ENCODE assay signal across 20 cellular contexts in genomic region chr15:63512148-63512547, GRCh38.
A peak's percentile ranks its signal among the peaks of the same experiment; 100 is the strongest.
DNase-seq lines count a peak whose midpoint lies in the region; ATAC-seq and TF ChIP-seq lines count a peak whose summit lies in the region.
"Had no signal": no experiment of that assay in that cellular context is flagged by ENCODE, and none has a peak within 500 bp of the region (broad histone marks: within the 10 kb centered on the region; RNA-seq: fewer than 3 reads in every experiment).

No MANE protein-coding gene starts in this region.

- peaks cover 4% of the 10 kb centered on the region for H3K36me3 Mint-ChIP-seq in activated naive CD4-positive, alpha-beta T cell treated with anti-CD3 and anti-CD28 coated beads, Interleukin-2, amount 50 U/mL, for 24 hours
- H3K36me3 Mint-ChIP-seq in dendritic cell treated with granulocyte-macrophage colony-stimulating factor and Interleukin-4, amounts not matched to agents 40 ng/mL and 50 ng/mL, for 4 days (ENCODE audit: low read depth) = peaks cover 6% of the 10 kb centered on the region

- H3K79me2 ChIP-seq in Loucy (ENCODE audit: insufficient read depth, low read length) = peaks cover 100% of the 10 kb centered on the region

- intact Hi-C loops in dendritic cell treated with granulocyte-macrophage colony-stimulating factor and Interleukin-4, amounts not matched to agents 40 ng/mL and 50 ng/mL, for 4 days (cut with micrococcal nuclease) = no loop called here

- H3K4me3 Mint-ChIP-seq in activated naive CD4-positive, alpha-beta T cell treated with anti-CD3 and anti-CD28 coated beads, Interleukin-2, amount 50 U/mL, for 24 hours = peak overlapping the region; percentile 73
- no peak overlapping the region for H3K4me3 Mint-ChIP-seq in dendritic cell treated with granulocyte-macrophage colony-stimulating factor and Interleukin-4, amounts not matched to agents 40 ng/mL and 50 ng/mL, for 4 days
- H3K4me3 Mint-ChIP-seq in stimulated activated naive CD8-positive, alpha-beta T cell treated with anti-CD3 and anti-CD28 coated beads, Interleukin-15, amount 100 ng/mL, for 72 hours = peak overlapping the region; percentile 69 to 73

- peaks cover 5% of the 10 kb centered on the region; the same call in 1 of the 2 replicates for H3F3A ChIP-seq in Loucy (ENCODE audit: low read depth)

- DNase-seq in activated naive CD4-positive, alpha-beta T cell treated with Interleukin-2 at 50 U/mL for 16 hours = no peak
- DNase-seq in stimulated activated naive CD8-positive, alpha-beta T cell treated with anti-CD3 and anti-CD28 coated beads, Interleukin-15, amount 100 ng/mL, for 72 hours = no peak
- no peak for DNase-seq in AG08396 (ENCODE audit: low spot score)
- no peak for DNase-seq in NK-92 treated with Interleukin-12 subunit alpha and Interleukin-12 subunit beta, amount 100 ng/mL, for 24 hours (lab: John Stamatoyannopoulos, UW)
- DNase-seq: aorta; central memory CD4-positive, alpha-beta T cell; Karpas-422; NCI-H1048; NCI-H187 treated with DMSO at 0.1 percent for 48 hours; NCI-H2227 treated with DMSO at 0.1 percent for 48 hours; NCI-H82; posterior cingulate gyrus; Right ventricle myocardium superior; upper lobe of left lung had no signal

- H3K9me3 ChIP-seq in Loucy (ENCODE audit: insufficient read depth, low read depth, low read length) = no peaks in the 10 kb centered on the region
- H3K9me3 ChIP-seq: HAP-1, upper lobe of left lung had no signal

- H3K4me1 ChIP-seq in Loucy (ENCODE audit: insufficient read depth, low read length, poor library complexity, severe bottlenecking) = peaks cover 73% of the 10 kb centered on the region

- peak overlapping the region; percentile 28 for H3K4me2 ChIP-seq in Loucy (ENCODE audit: low read depth, low read length, poor library complexity, severe bottlenecking)

- peaks cover 99% of the 10 kb centered on the region for H4K20me1 ChIP-seq in Loucy (ENCODE audit: insufficient read depth, low read length, poor library complexity, severe bottlenecking)

- TF ChIP-seq CTCF in Loucy (conservative IDR thresholded peaks at IDR 0.05; ENCODE audit: low read length) = no peak

- no peaks in the 10 kb centered on the region for H3K36me3 ChIP-seq in Loucy (ENCODE audit: insufficient read depth, low read length)
- H3K36me3 ChIP-seq: HAP-1, upper lobe of left lung had no signal

- H3K27ac Mint-ChIP-seq in activated naive CD4-positive, alpha-beta T cell treated with anti-CD3 and anti-CD28 coated beads, Interleukin-2, amount 50 U/mL, for 24 hours = peak overlapping the region; percentile 96
- peak overlapping the region; percentile 75 for H3K27ac Mint-ChIP-seq in dendritic cell treated with granulocyte-macrophage colony-stimulating factor and Interleukin-4, amounts not matched to agents 40 ng/mL and 50 ng/mL, for 4 days
- H3K27ac Mint-ChIP-seq in stimulated activated naive CD8-positive, alpha-beta T cell treated with anti-CD3 and anti-CD28 coated beads, Interleukin-15, amount 100 ng/mL, for 72 hours = peak overlapping the region in 1 of 2 donors; percentile 84

- no peaks in the 10 kb centered on the region for H3K27me3 ChIP-seq in Loucy (ENCODE audit: insufficient read depth, low read length, poor library complexity, severe bottlenecking)
- H3K27me3 ChIP-seq: upper lobe of left lung had no signal

- peaks cover 98% of the 10 kb centered on the region for H3K4me1 Mint-ChIP-seq in activated naive CD4-positive, alpha-beta T cell treated with anti-CD3 and anti-CD28 coated beads, Interleukin-2, amount 50 U/mL, for 24 hours
- peaks cover 74% of the 10 kb centered on the region for H3K4me1 Mint-ChIP-seq in dendritic cell treated with granulocyte-macrophage colony-stimulating factor and Interleukin-4, amounts not matched to agents 40 ng/mL and 50 ng/mL, for 4 days (ENCODE audit: low read depth)
- peaks cover 96% of the 10 kb centered on the region for H3K4me1 Mint-ChIP-seq in stimulated activated naive CD8-positive, alpha-beta T cell treated with anti-CD3 and anti-CD28 coated beads, Interleukin-15, amount 100 ng/mL, for 72 hours

- H2AFZ ChIP-seq in Loucy (ENCODE audit: low read length) = no peak overlapping the region

- H3K9me3 Mint-ChIP-seq in activated naive CD4-positive, alpha-beta T cell treated with anti-CD3 and anti-CD28 coated beads, Interleukin-2, amount 50 U/mL, for 24 hours = no peaks in the 10 kb centered on the region
- H3K9me3 Mint-ChIP-seq in dendritic cell treated with granulocyte-macrophage colony-stimulating factor and Interleukin-4, amounts not matched to agents 40 ng/mL and 50 ng/mL, for 4 days = no peaks in the 10 kb centered on the region
- no peaks in the 10 kb centered on the region for H3K9me3 Mint-ChIP-seq in stimulated activated naive CD8-positive, alpha-beta T cell treated with anti-CD3 and anti-CD28 coated beads, Interleukin-15, amount 100 ng/mL, for 72 hours

- H3K9me2 ChIP-seq in Loucy (replicated peaks; ENCODE audit: low read depth, low read length) = no peaks in the 10 kb centered on the region

- no peak for ATAC-seq in stimulated activated naive CD8-positive, alpha-beta T cell treated with anti-CD3 and anti-CD28 coated beads, Interleukin-15, amount 100 ng/mL, for 72 hours
- no peak for ATAC-seq in GM18907 (IDR thresholded peaks at IDR 0.05; ENCODE audit: unreplicated experiment)

- H3K27me3 Mint-ChIP-seq in activated naive CD4-positive, alpha-beta T cell treated with anti-CD3 and anti-CD28 coated beads, Interleukin-2, amount 50 U/mL, for 24 hours = no peaks in the 10 kb centered on the region
- no peaks in the 10 kb centered on the region for H3K27me3 Mint-ChIP-seq in dendritic cell treated with granulocyte-macrophage colony-stimulating factor and Interleukin-4, amounts not matched to agents 40 ng/mL and 50 ng/mL, for 4 days
- H3K27me3 Mint-ChIP-seq in stimulated activated naive CD8-positive, alpha-beta T cell treated with anti-CD3 and anti-CD28 coated beads, Interleukin-15, amount 100 ng/mL, for 72 hours = no peaks in the 10 kb centered on the region

- no peak overlapping the region for H3K9ac ChIP-seq in Loucy (ENCODE audit: low read depth, low read length, poor library complexity, severe bottlenecking)

- H3K4me3 ChIP-seq in Loucy (ENCODE audit: low read length, poor library complexity, severe bottlenecking) = no peak overlapping the region
- H3K4me3 ChIP-seq: HAP-1, lung, upper lobe of left lung had no signal
